In the genomic region with DNA sequence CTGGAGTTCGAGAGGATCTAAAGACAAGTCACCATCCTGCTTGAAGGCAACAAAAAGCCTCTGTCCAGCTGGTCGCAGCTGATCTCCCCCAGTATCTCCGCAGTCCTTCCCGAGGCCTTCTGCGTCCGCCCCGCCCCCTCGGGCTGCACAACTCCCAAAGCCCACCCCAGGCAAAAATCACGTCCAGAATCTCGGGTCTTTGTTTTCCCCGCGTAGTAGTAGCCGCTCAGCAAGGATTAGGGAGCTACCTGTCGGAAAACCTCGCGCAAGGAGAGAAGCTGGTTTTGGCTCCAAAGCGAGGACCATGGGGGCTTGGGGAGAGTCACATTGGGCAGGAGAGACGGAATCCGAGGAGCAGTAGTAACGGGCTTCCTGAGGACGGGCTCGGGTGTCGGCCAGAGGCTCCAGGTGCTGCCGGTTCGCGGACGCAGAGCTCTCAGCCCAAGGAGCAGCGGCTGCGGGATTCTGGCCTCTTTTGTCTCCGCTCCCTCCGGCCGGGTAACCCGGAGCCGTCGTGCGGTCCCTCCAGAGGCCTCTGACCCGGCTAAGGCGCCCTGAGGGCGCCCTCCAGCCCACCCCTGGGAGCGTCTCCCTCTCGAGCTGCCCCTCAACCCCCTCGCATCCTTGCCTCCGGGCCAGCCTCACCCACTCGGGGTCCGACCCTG, we compare ENCODE assay signal across 8 cellular contexts. TPM values are rescaled to one million over a fixed set of nuclear protein-coding genes. Genes with fewer than 3 reads are reported as not detected.
A peak's percentile ranks its signal among the peaks of the same experiment; 100 is the strongest.
DNase-seq lines count a peak whose midpoint lies in the region; ATAC-seq, FAIRE-seq and TF ChIP-seq lines count a peak whose summit lies in the region.

No MANE protein-coding gene starts in this region.

- peak overlapping the region; percentile 84 for H3K4me3 Mint-ChIP-seq in activated naive CD4-positive, alpha-beta T cell treated with anti-CD3 and anti-CD28 coated beads, Interleukin-2, amount 10 ng/mL, durations not matched to agents 7 days and 5 days

- POLR2A ChIA-PET in H1 (lab: Charles Lee; ENCODE audit: partially characterized antibody), result interaction anchor here (0.7 to 2.4 kb wide), 7 partner anchors 8 to 142 kb away, joined by 3 to 26 read pairs (median 3); no protein-coding TSS in a partner anchor

- H4K8ac ChIP-seq in H1 (ENCODE audit: extremely low read depth, insufficient read depth, low read length), result peak overlapping the region; percentile 73; the same call in 1 of the 2 replicates

- H3K9ac ChIP-seq in H1 (replicated peaks in 1 of 4; ENCODE audit: extremely low read depth in 1 of 4, low read depth in 3 of 4, low read length in 3 of 4), result peak overlapping the region; percentile 74 to 90 (median 84)

- H3K79me2 ChIP-seq in H1 (ENCODE audit: control insufficient read depth in 1 of 2, insufficient read depth in 2 of 2, low read length in 2 of 2), result peaks cover 4 to 39% of the 10 kb centered on the region in 2 experiments; a peak in 3 of 4 replicates

- peak overlapping the region; percentile 77 to 95 for H3K4me2 ChIP-seq in H1 (ENCODE audit: insufficient read depth in 1 of 2, low read depth in 2 of 2, low read length in 2 of 2)

- TF ChIP-seq RAD21 in H1 (IDR thresholded peaks at IDR 0.05 in 1 of 2, conservative IDR thresholded peaks at IDR 0.05 in 1 of 2; ENCODE audit: low read depth in 2 of 2, low read length in 2 of 2), result no peak

- intact Hi-C loops in uterus (cut with DNase I; ENCODE audit: low total_unique reads), result no loop called here

- no peak for TF ChIP-seq CTCF in RWPE2 (IDR thresholded peaks at IDR 0.05; ENCODE audit: poor library complexity, severe bottlenecking)
- no peak for TF ChIP-seq CTCF in H1 (IDR thresholded peaks at IDR 0.05; ENCODE audit: control extremely low read depth in 1 of 3, insufficient read depth in 1 of 3, low read depth in 1 of 3, low read length in 3 of 3)
- TF ChIP-seq CTCF in uterus (IDR thresholded peaks at IDR 0.05), result no peak

- H3K56ac ChIP-seq in H1 (replicated peaks; ENCODE audit: insufficient read length, low read depth, low read length), result peak overlapping the region; percentile 47

- ATAC-seq in HG02759 (IDR thresholded peaks at IDR 0.05; ENCODE audit: unreplicated experiment) (peak; percentile 60), RWPE2 (ENCODE audit: low read depth) (peak; percentile 62)

- H3K23ac ChIP-seq in H1 (ENCODE audit: insufficient read length), result no peak overlapping the region

- TF ChIP-seq POLR2A in H1 (IDR thresholded peaks at IDR 0.05; ENCODE audit: control extremely low read depth in 1 of 2, low read depth in 2 of 2, low read length in 2 of 2) (no peak), uterus (IDR thresholded peaks at IDR 0.05) (no peak)

- FAIRE-seq in H1 (lab: Jason Lieb, UNC), result no peak

- peaks cover 55% of the 10 kb centered on the region for H3K4me1 Mint-ChIP-seq in activated naive CD4-positive, alpha-beta T cell treated with anti-CD3 and anti-CD28 coated beads, Interleukin-2, amount 10 ng/mL, durations not matched to agents 7 days and 5 days

- H3K27ac Mint-ChIP-seq in activated naive CD4-positive, alpha-beta T cell treated with anti-CD3 and anti-CD28 coated beads, Interleukin-2, amount 10 ng/mL, durations not matched to agents 7 days and 5 days, result peak overlapping the region; percentile 75

- H3K4me3 ChIP-seq in RWPE2 (ENCODE audit: severe bottlenecking), result peak overlapping the region; percentile 85
- peak overlapping the region; percentile 78 to 98 (median 88) for H3K4me3 ChIP-seq in H1 (ENCODE audit: extremely low read depth in 1 of 4, insufficient read depth in 2 of 4, low read depth in 3 of 4, low read length in 4 of 4)
- peak overlapping the region; percentile 83 for H3K4me3 ChIP-seq in mesodermal cell (ENCODE audit: extremely low read depth, insufficient read depth, low read length, poor library complexity, severe bottlenecking)
- peak overlapping the region; percentile 65 to 71 for H3K4me3 ChIP-seq in uterus

- H3K18ac ChIP-seq in H1 (ENCODE audit: extremely low read depth, low read length), result no peak overlapping the region; the same call in 1 of the 2 replicates

- H3K4ac ChIP-seq in H1 (replicated peaks; ENCODE audit: insufficient read length, low read depth, low read length), result no peak overlapping the region

- no peaks in the 10 kb centered on the region for H3K27me3 Mint-ChIP-seq in activated naive CD4-positive, alpha-beta T cell treated with anti-CD3 and anti-CD28 coated beads, Interleukin-2, amount 10 ng/mL, durations not matched to agents 7 days and 5 days

- H2BK15ac ChIP-seq in H1 (ENCODE audit: low read length), result no peak overlapping the region

- no peak overlapping the region for H3K14ac ChIP-seq in H1 (ENCODE audit: insufficient read length)

- H3K4me1 ChIP-seq in RWPE2 (ENCODE audit: insufficient read depth, poor library complexity, severe bottlenecking), result peaks cover 16% of the 10 kb centered on the region
- H3K4me1 ChIP-seq in H1 (replicated peaks in 1 of 4; ENCODE audit: control insufficient read depth in 3 of 4, insufficient read depth in 4 of 4, low read length in 3 of 4), result peaks cover 2 to 12% (median 3%) of the 10 kb centered on the region in 4 experiments; a peak in 6 of 7 replicates
- H3K4me1 ChIP-seq in mesodermal cell (ENCODE audit: control insufficient read depth, insufficient read depth, low read length, poor library complexity, severe bottlenecking), result peaks cover 8% of the 10 kb centered on the region
- no peaks in the 10 kb centered on the region for H3K4me1 ChIP-seq in uterus

- peak overlapping the region; percentile 20; the same call in 1 of the 2 replicates for H2BK5ac ChIP-seq in H1 (ENCODE audit: low read depth, low read length)

- H4K5ac ChIP-seq in H1 (ENCODE audit: insufficient read length, low read depth, low read length), result peak overlapping the region; percentile 10

- peaks cover 18% of the 10 kb centered on the region for H3K9me3 Mint-ChIP-seq in activated naive CD4-positive, alpha-beta T cell treated with anti-CD3 and anti-CD28 coated beads, Interleukin-2, amount 10 ng/mL, durations not matched to agents 7 days and 5 days

- 2% methylated on average over 30 of the region's 45 CpGs; no CpG with 5 or more reads in 1 of the 2 experiments for WGBS in H1 (ENCODE audit: extremely low coverage in 1 of 2, insufficient coverage in 1 of 2, insufficient read length in 1 of 2, insufficient replicate concordance in 2 of 2, low coverage in 1 of 2, low lambda C conversion rate in 2 of 2, missing lambda C conversion rate in 1 of 2), 2 experiments
- WGBS in mesodermal cell (ENCODE audit: insufficient coverage in 2 of 2), 2 experiments, result 0% methylated on average over 33 to 39 of the region's 45 CpGs

- peaks cover 11% of the 10 kb centered on the region for H3K79me1 ChIP-seq in H1 (ENCODE audit: low read depth, low read length)

- peak overlapping the region; percentile 52 for H4K91ac ChIP-seq in H1 (replicated peaks; ENCODE audit: insufficient read length, low read length)

- H4K20me1 ChIP-seq in H1 (replicated peaks in 1 of 2; ENCODE audit: control insufficient read depth in 1 of 2, insufficient read depth in 2 of 2, low read length in 2 of 2), result peaks cover 6% of the 10 kb centered on the region in 2 experiments

- H3K36me3 ChIP-seq in RWPE2 (ENCODE audit: low read depth), result peaks cover 60% of the 10 kb centered on the region
- H3K36me3 ChIP-seq in H1 (ENCODE audit: control insufficient read depth in 2 of 4, insufficient read depth in 4 of 4, low read length in 3 of 4), result peaks cover 6 to 35% (median 17%) of the 10 kb centered on the region in 4 experiments
- H3K36me3 ChIP-seq in mesodermal cell (ENCODE audit: control insufficient read depth, insufficient read depth, low read length), result peaks cover 41% of the 10 kb centered on the region
- H3K36me3 ChIP-seq in uterus, result no peaks in the 10 kb centered on the region

- TF ChIP-seq EP300 in H1 (IDR thresholded peaks at IDR 0.05; ENCODE audit: borderline replicate concordance in 1 of 2, low read depth in 2 of 2, low read length in 2 of 2), result no peak

- H3K36me3 Mint-ChIP-seq in activated naive CD4-positive, alpha-beta T cell treated with anti-CD3 and anti-CD28 coated beads, Interleukin-2, amount 10 ng/mL, durations not matched to agents 7 days and 5 days, result peaks cover 58% of the 10 kb centered on the region

- H2BK12ac ChIP-seq in H1 (ENCODE audit: low read depth, low read length), result no peak overlapping the region

- no peak overlapping the region for H2AK5ac ChIP-seq in H1 (ENCODE audit: low read depth, low read length)

- peak overlapping the region; percentile 77 for H2AFZ ChIP-seq in H1 (ENCODE audit: low read length)

- peaks cover 5% of the 10 kb centered on the region; the same call in 1 of the 2 replicates for H3K23me2 ChIP-seq in H1 (ENCODE audit: low read depth, low read length)

- CTCF ChIA-PET in activated naive CD4-positive, alpha-beta T cell treated with anti-CD3 and anti-CD28 coated beads, Interleukin-2, amount 10 ng/mL, durations not matched to agents 7 days and 5 days (lab: Charles Lee), result interaction anchor here (1.5 to 2.8 kb wide), 5 partner anchors 9 to 140 kb away, joined by 5 to 14 read pairs (median 9); no protein-coding TSS in a partner anchor
- CTCF ChIA-PET in H1 (lab: Charles Lee; ENCODE audit: partially characterized antibody), result interaction anchor here (0.6 to 1.6 kb wide), 4 partner anchors 10 to 172 kb away, joined by 3 to 11 read pairs (median 6); no protein-coding TSS in a partner anchor

- DNase-seq in activated naive CD4-positive, alpha-beta T cell treated with anti-CD3 and anti-CD28 coated beads, Interleukin-2, amount 10 ng/mL, durations not matched to agents 7 days and 5 days, result no peak
- DNase-seq in activated naive CD4-positive, alpha-beta T cell treated with Interleukin-2 at 50 U/mL for 16 hours, result no peak
- peak; percentile 71 for DNase-seq in RWPE2 (ENCODE audit: low spot score)
- DNase-seq in H1 (ENCODE audit: low read depth in 1 of 2, low spot score in 2 of 2), result no peak
- peak in 1 of 2 donors; percentile 20 for DNase-seq in uterus
- DNase-seq in COR-L47 (lab: John Stamatoyannopoulos, UW), result no peak

- H3K9me3 ChIP-seq in RWPE2 (ENCODE audit: severe bottlenecking) (no peaks in the 10 kb centered on the region), H1 (ENCODE audit: insufficient read depth in 2 of 2, low read depth in 1 of 2, low read length in 1 of 2) (no peaks in the 10 kb centered on the region), mesodermal cell (ENCODE audit: control insufficient read depth, low read length) (no peaks in the 10 kb centered on the region), uterus (no peaks in the 10 kb centered on the region)

- H3K27me3 ChIP-seq in RWPE2 (ENCODE audit: insufficient read depth, poor library complexity, severe bottlenecking), result no peaks in the 10 kb centered on the region
- no peaks in the 10 kb centered on the region for H3K27me3 ChIP-seq in H1 (replicated peaks in 1 of 4; ENCODE audit: control insufficient read depth in 3 of 4, extremely low read depth in 1 of 4, insufficient read depth in 3 of 4, low read length in 3 of 4)
- no peaks in the 10 kb centered on the region for H3K27me3 ChIP-seq in uterus

- H2BK120ac ChIP-seq in H1 (replicated peaks; ENCODE audit: low read depth, low read length), result no peak overlapping the region

- H2BK20ac ChIP-seq in H1 (ENCODE audit: low read length), result no peak overlapping the region

- H3K27ac ChIP-seq in RWPE2 (ENCODE audit: poor library complexity, severe bottlenecking), result peak overlapping the region; percentile 48
- peak overlapping the region; percentile 33; the same call in 1 of the 2 replicates for H3K27ac ChIP-seq in H1 (ENCODE audit: low read depth, low read length)
- H3K27ac ChIP-seq in mesodermal cell (ENCODE audit: low read depth, low read length, severe bottlenecking), result peak overlapping the region; percentile 24
- peak overlapping the region; percentile 59 to 71 for H3K27ac ChIP-seq in uterus

RNA-seq across cellular contexts. Expression of gene ZSCAN29, which starts 0.4 kb away (rescaled TPM):
- total RNA-seq in H1 (2021; fragmentation: NEBNext Ultra II Directional; extraction: Animal tissue kit (Norgen Biotek cat#: 25700)), result 38.6 and 41.3 TPM in 2 replicates
- polyA plus RNA-seq in H1 (2011; rRNA removed), result 6.4 and 9.5 TPM in 2 replicates
- polyA plus RNA-seq in H1 (2011; cell fraction: cytosol; rRNA removed), result 11.7 TPM
- polyA plus RNA-seq in H1 (2011; cell fraction: nucleus; rRNA removed), result 19.2 TPM
- polyA plus RNA-seq in H1 (2012, experiment 1 of 2), result 16.9 to 21.0 TPM (median 20.4 TPM) in 4 replicates
- 2.2 TPM for polyA plus RNA-seq in H1 (2012, experiment 2 of 2)
- 17.6 TPM for polyA plus RNA-seq in H1 (2013, experiment 1 of 2)
- polyA plus RNA-seq in H1 (2013, experiment 2 of 2), result 16.6 TPM
- 13.3 and 15.8 TPM in 2 replicates for polyA minus RNA-seq in H1 (2011; rRNA and poly(A)+ RNA removed)
- 16.7 TPM for polyA minus RNA-seq in H1 (2011; cell fraction: cytosol; rRNA and poly(A)+ RNA removed)
- 21.1 TPM for polyA minus RNA-seq in H1 (2011; cell fraction: nucleus; rRNA and poly(A)+ RNA removed)
- polyA plus RNA-seq in mesodermal cell (2013, experiment 1 of 2), result 25.1 TPM
- 20.2 TPM for polyA plus RNA-seq in mesodermal cell (2013, experiment 2 of 2)
- 10 to 100 TPM in 3 of 4 donors, 1 to 10 TPM in 1; 5.4 to 39.3 (median 20.5) TPM for total RNA-seq in uterus

RNA-seq across cellular contexts. Expression of gene TUBGCP4, which starts 0.5 kb away (rescaled TPM):
- 23.1 and 23.4 TPM in 2 replicates for total RNA-seq in H1 (2021; fragmentation: NEBNext Ultra II Directional; extraction: Animal tissue kit (Norgen Biotek cat#: 25700))
- 7.2 and 7.3 TPM in 2 replicates for polyA plus RNA-seq in H1 (2011; rRNA removed)
- 8.1 TPM for polyA plus RNA-seq in H1 (2011; cell fraction: cytosol; rRNA removed)
- polyA plus RNA-seq in H1 (2011; cell fraction: nucleus; rRNA removed), result 14.7 TPM
- polyA plus RNA-seq in H1 (2012, experiment 1 of 2), result 12.0 to 16.1 TPM (median 13.3 TPM) in 4 replicates
- 5.5 TPM for polyA plus RNA-seq in H1 (2012, experiment 2 of 2)
- 13.4 TPM for polyA plus RNA-seq in H1 (2013, experiment 1 of 2)
- polyA plus RNA-seq in H1 (2013, experiment 2 of 2), result 11.7 TPM
- 28.3 and 33.3 TPM in 2 replicates for polyA minus RNA-seq in H1 (2011; rRNA and poly(A)+ RNA removed)
- polyA minus RNA-seq in H1 (2011; cell fraction: cytosol; rRNA and poly(A)+ RNA removed), result 15.3 TPM
- polyA minus RNA-seq in H1 (2011; cell fraction: nucleus; rRNA and poly(A)+ RNA removed), result 37.2 TPM
- 15.6 TPM for polyA plus RNA-seq in mesodermal cell (2013, experiment 1 of 2)
- 15.7 TPM for polyA plus RNA-seq in mesodermal cell (2013, experiment 2 of 2)
- total RNA-seq in uterus, result 10 to 100 TPM in 2 of 4 donors, 1 to 10 TPM in 2; 6.9 to 21.2 (median 14.5) TPM

RNA-seq across cellular contexts. Expression of gene LCMT2, which starts 40.1 kb away (rescaled TPM):
- total RNA-seq in H1 (2021; fragmentation: NEBNext Ultra II Directional; extraction: Animal tissue kit (Norgen Biotek cat#: 25700)), result 9.3 and 11.2 TPM in 2 replicates
- 7.1 and 11.9 TPM in 2 replicates for polyA plus RNA-seq in H1 (2011; rRNA removed)
- 10.4 TPM for polyA plus RNA-seq in H1 (2011; cell fraction: cytosol; rRNA removed)
- 8.3 TPM for polyA plus RNA-seq in H1 (2011; cell fraction: nucleus; rRNA removed)
- 9.1 to 12.6 TPM (median 10.2 TPM) in 4 replicates for polyA plus RNA-seq in H1 (2012, experiment 1 of 2)
- polyA plus RNA-seq in H1 (2012, experiment 2 of 2), result 4.7 TPM
- 5.0 TPM for polyA plus RNA-seq in H1 (2013, experiment 1 of 2)
- 5.3 TPM for polyA plus RNA-seq in H1 (2013, experiment 2 of 2)
- polyA minus RNA-seq in H1 (2011; rRNA and poly(A)+ RNA removed), result 24.5 and 29.2 TPM in 2 replicates
- 10.7 TPM for polyA minus RNA-seq in H1 (2011; cell fraction: cytosol; rRNA and poly(A)+ RNA removed)
- 14.6 TPM for polyA minus RNA-seq in H1 (2011; cell fraction: nucleus; rRNA and poly(A)+ RNA removed)
- polyA plus RNA-seq in mesodermal cell (2013, experiment 1 of 2), result 4.9 TPM
- 3.8 TPM for polyA plus RNA-seq in mesodermal cell (2013, experiment 2 of 2)
- total RNA-seq in uterus, result 10 to 100 TPM in 3 of 4 donors, 1 to 10 TPM in 1; 9.5 to 28.2 (median 12.3) TPM
